Comparison of ENCODE assay signal across 21 cellular contexts in the genomic region with DNA sequence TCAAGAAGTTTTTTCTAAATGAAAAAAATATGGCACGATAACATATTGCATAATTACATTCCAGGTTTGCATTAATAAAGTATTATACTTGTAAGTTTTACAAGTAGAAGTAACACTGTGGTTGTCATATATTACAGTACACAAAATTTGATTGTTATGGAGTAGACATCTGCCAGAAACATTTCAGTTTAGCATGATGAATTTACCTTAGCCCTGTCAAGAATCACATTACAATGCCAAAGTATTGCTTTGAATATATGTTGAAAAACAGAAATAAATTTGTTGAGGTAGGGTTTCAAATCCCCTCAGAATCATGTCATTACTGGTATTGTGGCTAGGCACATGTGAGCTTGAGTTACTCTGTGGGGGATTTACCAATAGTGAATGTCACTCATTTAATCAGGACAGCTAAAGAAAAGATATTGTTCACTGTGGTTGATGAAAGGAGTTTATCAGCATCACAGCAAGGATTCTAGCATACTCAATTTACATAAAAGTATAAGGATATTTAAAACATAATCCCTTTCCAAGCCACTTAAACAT.
A peak's percentile ranks its signal among the peaks of the same experiment; 100 is the strongest.
DNase-seq lines count a peak whose midpoint lies in the region; ATAC-seq lines count a peak whose summit lies in the region.
"Had no signal": no experiment of that assay in that cellular context is flagged by ENCODE, and none has a peak within 500 bp of the region (broad histone marks: within the 10 kb centered on the region; RNA-seq: fewer than 3 reads in every experiment).

No MANE protein-coding gene starts in this region.

- H3K36me3 Mint-ChIP-seq in stimulated activated effector memory CD8-positive, alpha-beta T cell treated with anti-CD3 and anti-CD28 coated beads, Interleukin-12 subunit alpha, Interleukin-12 subunit beta, amount 100 ng/mL, for 72 hours = no peaks in the 10 kb centered on the region
- H3K36me3 Mint-ChIP-seq: CD8-positive, alpha-beta T cell had no signal

- peak; percentile 55 for ATAC-seq in stimulated activated naive CD8-positive, alpha-beta T cell treated with anti-CD3 and anti-CD28 coated beads, Interleukin-15, amount 100 ng/mL, for 72 hours
- no peak for ATAC-seq in stimulated activated naive CD8-positive, alpha-beta T cell treated with anti-CD3 and anti-CD28 coated beads, Interleukin-15, Interleukin-2, amounts not matched to agents 100 U/mL and 50 U/mL, for 24 hours
- ATAC-seq in GM21723 (IDR thresholded peaks at IDR 0.05; ENCODE audit: unreplicated experiment) (peak; percentile 50), HG02870 (IDR thresholded peaks at IDR 0.05; ENCODE audit: unreplicated experiment) (peak; percentile 61), left ventricle myocardium superior (no peak), HG03135 (IDR thresholded peaks at IDR 0.05; ENCODE audit: unreplicated experiment) (no peak)
- ATAC-seq in stimulated activated effector memory CD8-positive, alpha-beta T cell treated with anti-CD3 and anti-CD28 coated beads, Interleukin-12 subunit alpha, Interleukin-12 subunit beta, amount 100 ng/mL, for 72 hours = peak; percentile 68
- ATAC-seq: CD8-positive, alpha-beta T cell; Panc1 had no signal

- peaks cover 10% of the 10 kb centered on the region for H3K4me1 Mint-ChIP-seq in stimulated activated naive CD8-positive, alpha-beta T cell treated with anti-CD3 and anti-CD28 coated beads, Interleukin-15, amount 100 ng/mL, for 72 hours
- peaks cover 14% of the 10 kb centered on the region for H3K4me1 Mint-ChIP-seq in stimulated activated effector memory CD8-positive, alpha-beta T cell treated with anti-CD3 and anti-CD28 coated beads, Interleukin-12 subunit alpha, Interleukin-12 subunit beta, amount 100 ng/mL, for 72 hours

- H3K9me3 Mint-ChIP-seq in stimulated activated naive CD8-positive, alpha-beta T cell treated with anti-CD3 and anti-CD28 coated beads, Interleukin-15, amount 100 ng/mL, for 72 hours = no peaks in the 10 kb centered on the region
- H3K9me3 Mint-ChIP-seq in stimulated activated effector memory CD8-positive, alpha-beta T cell treated with anti-CD3 and anti-CD28 coated beads, Interleukin-12 subunit alpha, Interleukin-12 subunit beta, amount 100 ng/mL, for 72 hours = peaks cover 2% of the 10 kb centered on the region
- H3K9me3 Mint-ChIP-seq: CD8-positive, alpha-beta T cell had no signal

- no peak overlapping the region for H3K4me3 Mint-ChIP-seq in stimulated activated naive CD8-positive, alpha-beta T cell treated with anti-CD3 and anti-CD28 coated beads, Interleukin-15, amount 100 ng/mL, for 72 hours
- no peak overlapping the region for H3K4me3 Mint-ChIP-seq in stimulated activated effector memory CD8-positive, alpha-beta T cell treated with anti-CD3 and anti-CD28 coated beads, Interleukin-12 subunit alpha, Interleukin-12 subunit beta, amount 100 ng/mL, for 72 hours
- H3K4me3 Mint-ChIP-seq: B cell; CD8-positive, alpha-beta T cell had no signal

- intact Hi-C loops in left ventricle myocardium superior (cut with micrococcal nuclease) = no loop called here

- DNase-seq in stimulated activated naive CD8-positive, alpha-beta T cell treated with anti-CD3 and anti-CD28 coated beads, Interleukin-15, amount 100 ng/mL, for 72 hours = no peak
- DNase-seq in stimulated activated naive CD8-positive, alpha-beta T cell treated with anti-CD3 and anti-CD28 coated beads, Interleukin-15, Interleukin-2, amounts not matched to agents 100 U/mL and 50 U/mL, for 24 hours = no peak
- DNase-seq in stimulated activated effector memory CD8-positive, alpha-beta T cell treated with anti-CD3 and anti-CD28 coated beads, Interleukin-12 subunit alpha, Interleukin-12 subunit beta, amount 100 ng/mL, for 72 hours (ENCODE audit: low spot score in 2 of 2) = no peak
- no peak for DNase-seq in left ventricle myocardium superior
- no peak for DNase-seq in HPDE6-E6E7 (ENCODE audit: extremely low spot score)
- DNase-seq: Caco-2; CD8-positive, alpha-beta T cell; H7; NCI-H1092; NCI-H1417 treated with DMSO at 0.1 percent for 48 hours; NCI-H1694 treated with DMSO at 0.1 percent for 48 hours; NCI-H2081; NCI-H2227 treated with DMSO at 0.1 percent for 48 hours; NCI-H526 treated with DMSO at 0.1 percent for 48 hours; SHP77 treated with DMSO at 0.1 percent for 48 hours; T-helper 1 cell had no signal

- peaks cover 6% of the 10 kb centered on the region for H3K27me3 Mint-ChIP-seq in stimulated activated naive CD8-positive, alpha-beta T cell treated with anti-CD3 and anti-CD28 coated beads, Interleukin-15, amount 100 ng/mL, for 72 hours
- H3K27me3 Mint-ChIP-seq: B cell had no signal

- H3K27ac Mint-ChIP-seq in stimulated activated naive CD8-positive, alpha-beta T cell treated with anti-CD3 and anti-CD28 coated beads, Interleukin-15, amount 100 ng/mL, for 72 hours = no peak overlapping the region
- H3K27ac Mint-ChIP-seq in stimulated activated effector memory CD8-positive, alpha-beta T cell treated with anti-CD3 and anti-CD28 coated beads, Interleukin-12 subunit alpha, Interleukin-12 subunit beta, amount 100 ng/mL, for 72 hours = no peak overlapping the region
- H3K27ac Mint-ChIP-seq: B cell; CD8-positive, alpha-beta T cell had no signal

Comparison
In these comparisons a context has a peak if more than half of its experiments do, and no peak if none do; other contexts are left out.
1. ATAC-seq: peak in stimulated activated naive CD8-positive, alpha-beta T cell treated with anti-CD3 and anti-CD28 coated beads, Interleukin-15, amount 100 ng/mL, for 72 hours (single experiment), GM21723 (single experiment), HG02870 (single experiment) and stimulated activated effector memory CD8-positive, alpha-beta T cell treated with anti-CD3 and anti-CD28 coated beads, Interleukin-12 subunit alpha, Interleukin-12 subunit beta, amount 100 ng/mL, for 72 hours (single experiment); none in stimulated activated naive CD8-positive, alpha-beta T cell treated with anti-CD3 and anti-CD28 coated beads, Interleukin-15, Interleukin-2, amounts not matched to agents 100 U/mL and 50 U/mL, for 24 hours (single experiment), left ventricle myocardium superior (single experiment) and HG03135 (single experiment).